1 cellular context compared by ENCODE assay signal in the genomic region with DNA sequence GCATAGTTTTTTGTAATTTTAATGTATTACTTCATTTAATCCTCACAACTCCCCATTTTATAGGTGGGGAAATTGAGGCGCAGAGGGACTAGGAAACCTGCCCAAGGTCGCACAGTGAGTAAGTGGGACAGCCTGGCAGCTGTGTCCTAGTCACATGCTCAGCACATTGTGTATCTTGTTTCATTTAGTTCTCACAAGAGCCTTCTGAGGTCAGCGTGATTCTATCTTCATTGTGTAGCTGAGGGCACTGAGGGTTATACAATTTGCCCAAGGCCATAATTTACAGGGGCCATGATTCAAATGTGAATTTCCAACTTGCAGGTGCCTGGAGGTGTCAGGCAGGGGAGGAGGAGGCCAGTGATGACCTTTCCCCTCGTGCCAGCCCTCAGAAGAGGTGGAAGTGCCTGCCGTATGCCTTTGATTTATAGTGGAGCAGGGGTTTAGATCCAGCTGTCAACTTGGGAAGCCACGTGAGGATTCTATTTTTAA.
A peak's percentile ranks its signal among the peaks of the same experiment; 100 is the strongest.
TF ChIP-seq lines count a peak whose summit lies in the region.

No MANE protein-coding gene starts in this region.

TF ChIP-seq in HepG2, 621 proteins besides CTCF, POLR2A, EP300 and RAD21 (continued from another document and continues in another):
- no peak for TF ChIP-seq PRDM15 (CRISPR knock-in tag; IDR thresholded peaks at IDR 0.05)
- TF ChIP-seq POLR2G (IDR thresholded peaks at IDR 0.05; ENCODE audit: low read depth, low read length) = no peak
- 0 out of 2 replicates have a peak, but pooled peaks have one; percentile 27 for TF ChIP-seq ZFP37 (CRISPR knock-in tag; IDR thresholded peaks at IDR 0.05; ENCODE audit: borderline replicate concordance)
- no peak for TF ChIP-seq ZNF383 (CRISPR knock-in tag; IDR thresholded peaks at IDR 0.05; ENCODE audit: borderline replicate concordance)
- peak; percentile 86 for TF ChIP-seq PPARG (CRISPR knock-in tag; conservative IDR thresholded peaks at IDR 0.05)
- TF ChIP-seq ADNP (CRISPR knock-in tag; IDR thresholded peaks at IDR 0.05) = no peak
- no peak for TF ChIP-seq HES4 (CRISPR knock-in tag; IDR thresholded peaks at IDR 0.05; ENCODE audit: borderline replicate concordance)
- TF ChIP-seq, protein P1, sequence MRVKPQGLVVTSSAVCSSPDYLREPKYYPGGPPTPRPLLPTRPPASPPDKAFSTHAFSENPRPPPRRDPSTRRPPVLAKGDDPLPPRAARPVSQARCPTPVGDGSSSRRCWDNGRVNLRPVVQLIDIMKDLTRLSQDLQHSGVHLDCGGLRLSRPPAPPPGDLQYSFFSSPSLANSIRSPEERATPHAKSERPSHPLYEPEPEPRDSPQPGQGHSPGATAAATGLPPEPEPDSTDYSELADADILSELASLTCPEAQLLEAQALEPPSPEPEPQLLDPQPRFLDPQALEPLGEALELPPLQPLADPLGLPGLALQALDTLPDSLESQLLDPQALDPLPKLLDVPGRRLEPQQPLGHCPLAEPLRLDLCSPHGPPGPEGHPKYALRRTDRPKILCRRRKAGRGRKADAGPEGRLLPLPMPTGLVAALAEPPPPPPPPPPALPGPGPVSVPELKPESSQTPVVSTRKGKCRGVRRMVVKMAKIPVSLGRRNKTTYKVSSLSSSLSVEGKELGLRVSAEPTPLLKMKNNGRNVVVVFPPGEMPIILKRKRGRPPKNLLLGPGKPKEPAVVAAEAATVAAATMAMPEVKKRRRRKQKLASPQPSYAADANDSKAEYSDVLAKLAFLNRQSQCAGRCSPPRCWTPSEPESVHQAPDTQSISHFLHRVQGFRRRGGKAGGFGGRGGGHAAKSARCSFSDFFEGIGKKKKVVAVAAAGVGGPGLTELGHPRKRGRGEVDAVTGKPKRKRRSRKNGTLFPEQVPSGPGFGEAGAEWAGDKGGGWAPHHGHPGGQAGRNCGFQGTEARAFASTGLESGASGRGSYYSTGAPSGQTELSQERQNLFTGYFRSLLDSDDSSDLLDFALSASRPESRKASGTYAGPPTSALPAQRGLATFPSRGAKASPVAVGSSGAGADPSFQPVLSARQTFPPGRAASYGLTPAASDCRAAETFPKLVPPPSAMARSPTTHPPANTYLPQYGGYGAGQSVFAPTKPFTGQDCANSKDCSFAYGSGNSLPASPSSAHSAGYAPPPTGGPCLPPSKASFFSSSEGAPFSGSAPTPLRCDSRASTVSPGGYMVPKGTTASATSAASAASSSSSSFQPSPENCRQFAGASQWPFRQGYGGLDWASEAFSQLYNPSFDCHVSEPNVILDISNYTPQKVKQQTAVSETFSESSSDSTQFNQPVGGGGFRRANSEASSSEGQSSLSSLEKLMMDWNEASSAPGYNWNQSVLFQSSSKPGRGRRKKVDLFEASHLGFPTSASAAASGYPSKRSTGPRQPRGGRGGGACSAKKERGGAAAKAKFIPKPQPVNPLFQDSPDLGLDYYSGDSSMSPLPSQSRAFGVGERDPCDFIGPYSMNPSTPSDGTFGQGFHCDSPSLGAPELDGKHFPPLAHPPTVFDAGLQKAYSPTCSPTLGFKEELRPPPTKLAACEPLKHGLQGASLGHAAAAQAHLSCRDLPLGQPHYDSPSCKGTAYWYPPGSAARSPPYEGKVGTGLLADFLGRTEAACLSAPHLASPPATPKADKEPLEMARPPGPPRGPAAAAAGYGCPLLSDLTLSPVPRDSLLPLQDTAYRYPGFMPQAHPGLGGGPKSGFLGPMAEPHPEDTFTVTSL (CRISPR knock-in tag; IDR thresholded peaks at IDR 0.05; ENCODE audit: borderline replicate concordance) = 0 out of 2 replicates have a peak, but pooled peaks have one; percentile 17
- TF ChIP-seq MIXL1 (CRISPR knock-in tag; IDR thresholded peaks at IDR 0.05) = peak; percentile 23; the same call in 1 of the 2 replicates
- TF ChIP-seq ZBTB20 (CRISPR knock-in tag; IDR thresholded peaks at IDR 0.05; ENCODE audit: borderline replicate concordance, low read depth) = no peak
- no peak for TF ChIP-seq DRAP1 (CRISPR knock-in tag; IDR thresholded peaks at IDR 0.05)
- TF ChIP-seq, protein P2, sequence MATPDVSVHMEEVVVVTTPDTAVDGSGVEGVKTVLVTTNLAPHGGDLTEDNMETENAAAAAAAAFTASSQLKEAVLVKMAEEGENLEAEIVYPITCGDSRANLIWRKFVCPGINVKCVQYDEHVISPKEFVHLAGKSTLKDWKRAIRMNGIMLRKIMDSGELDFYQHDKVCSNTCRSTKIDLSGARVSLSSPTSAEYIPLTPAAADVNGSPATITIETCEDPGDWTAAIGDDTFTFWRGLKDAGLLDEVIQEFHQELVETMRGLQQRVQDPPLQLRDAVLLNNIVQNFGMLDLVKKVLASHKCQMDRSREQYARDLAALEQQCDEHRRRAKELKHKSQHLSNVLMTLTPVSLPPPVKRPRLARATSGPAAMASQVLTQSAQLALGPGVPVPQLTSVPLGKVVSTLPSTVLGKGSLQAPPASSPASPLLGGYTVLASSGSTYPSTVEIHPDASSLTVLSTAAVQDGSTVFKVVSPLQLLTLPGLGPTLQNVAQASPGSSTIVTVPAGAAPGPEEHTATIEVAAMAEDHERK (CRISPR knock-in tag; IDR thresholded peaks at IDR 0.05; ENCODE audit: low read depth) = no peak
- no peak for TF ChIP-seq GTF2F1 (IDR thresholded peaks at IDR 0.05; ENCODE audit: low read length)
- TF ChIP-seq, protein P3, sequence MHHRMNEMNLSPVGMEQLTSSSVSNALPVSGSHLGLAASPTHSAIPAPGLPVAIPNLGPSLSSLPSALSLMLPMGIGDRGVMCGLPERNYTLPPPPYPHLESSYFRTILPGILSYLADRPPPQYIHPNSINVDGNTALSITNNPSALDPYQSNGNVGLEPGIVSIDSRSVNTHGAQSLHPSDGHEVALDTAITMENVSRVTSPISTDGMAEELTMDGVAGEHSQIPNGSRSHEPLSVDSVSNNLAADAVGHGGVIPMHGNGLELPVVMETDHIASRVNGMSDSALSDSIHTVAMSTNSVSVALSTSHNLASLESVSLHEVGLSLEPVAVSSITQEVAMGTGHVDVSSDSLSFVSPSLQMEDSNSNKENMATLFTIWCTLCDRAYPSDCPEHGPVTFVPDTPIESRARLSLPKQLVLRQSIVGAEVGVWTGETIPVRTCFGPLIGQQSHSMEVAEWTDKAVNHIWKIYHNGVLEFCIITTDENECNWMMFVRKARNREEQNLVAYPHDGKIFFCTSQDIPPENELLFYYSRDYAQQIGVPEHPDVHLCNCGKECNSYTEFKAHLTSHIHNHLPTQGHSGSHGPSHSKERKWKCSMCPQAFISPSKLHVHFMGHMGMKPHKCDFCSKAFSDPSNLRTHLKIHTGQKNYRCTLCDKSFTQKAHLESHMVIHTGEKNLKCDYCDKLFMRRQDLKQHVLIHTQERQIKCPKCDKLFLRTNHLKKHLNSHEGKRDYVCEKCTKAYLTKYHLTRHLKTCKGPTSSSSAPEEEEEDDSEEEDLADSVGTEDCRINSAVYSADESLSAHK (CRISPR knock-in tag; IDR thresholded peaks at IDR 0.05; ENCODE audit: borderline replicate concordance) = no peak
- no peak for TF ChIP-seq ZBTB40 (IDR thresholded peaks at IDR 0.05)
- no peak for TF ChIP-seq ZBTB40 (CRISPR knock-in tag; IDR thresholded peaks at IDR 0.05)
- no peak for TF ChIP-seq FOXA1 (IDR thresholded peaks at IDR 0.05)
- 0 out of 2 replicates have a peak, but pooled peaks have one; percentile 26 for TF ChIP-seq FOXA1 (CRISPR knock-in tag; IDR thresholded peaks at IDR 0.05)
- TF ChIP-seq SIX4 (CRISPR knock-in tag; IDR thresholded peaks at IDR 0.05) = 0 out of 2 replicates have a peak, but pooled peaks have one; percentile 25
- no peak for TF ChIP-seq LCORL (IDR thresholded peaks at IDR 0.05)
- 0 out of 2 replicates have a peak, but pooled peaks have one; percentile 3 for TF ChIP-seq LCORL (CRISPR knock-in tag; IDR thresholded peaks at IDR 0.05)
- no peak for TF ChIP-seq SOX6 (IDR thresholded peaks at IDR 0.05)
- TF ChIP-seq SOX6 (CRISPR knock-in tag; IDR thresholded peaks at IDR 0.05) = peak; percentile 55; the same call in 1 of the 2 replicates
- TF ChIP-seq KDM3A (CRISPR knock-in tag; IDR thresholded peaks at IDR 0.05; ENCODE audit: low read depth) = no peak
- no peak for TF ChIP-seq PRMT3 (CRISPR knock-in tag; IDR thresholded peaks at IDR 0.05; ENCODE audit: borderline replicate concordance, low read depth)
